ENCODE assay signal across 17 cellular contexts in genomic region chr2:15246870-15247269, GRCh38.
DNase-seq lines count a peak whose midpoint lies in the region; FAIRE-seq and TF ChIP-seq lines count a peak whose summit lies in the region.
"Had no signal": no experiment of that assay in that cellular context is flagged by ENCODE, and none has a peak within 500 bp of the region (broad histone marks: within the 10 kb centered on the region; RNA-seq: fewer than 3 reads in every experiment).

No MANE protein-coding gene starts in this region.

- H3K4me3 Mint-ChIP-seq in nephron progenitor cell (no peak overlapping the region), glutamatergic neuron (ENCODE audit: unreplicated experiment) (no peak overlapping the region)
- H3K4me3 Mint-ChIP-seq: CD14-positive monocyte; CD4-positive, alpha-beta memory T cell; HFFc6 had no signal

- DNase-seq in G401 (ENCODE audit: low spot score): peak; percentile 23
- DNase-seq in cerebellar cortex (ENCODE audit: low spot score): peak; percentile 21
- no peak for DNase-seq in nephron progenitor cell
- no peak for DNase-seq in urothelium cell line (ENCODE audit: low spot score)
- DNase-seq in glutamatergic neuron: no peak
- no peak for DNase-seq in GOT3 (lab: John Stamatoyannopoulos, UW)
- DNase-seq in GM12892 (ENCODE audit: insufficient read length): no peak
- DNase-seq: 8988T; CD4-positive, alpha-beta memory T cell; DMS153; DMS79 treated with DMSO at 0.1 percent for 48 hours; HFFc6; IMR-90 had no signal

- in situ Hi-C loops in G401 (cut with HindIII; ENCODE audit: low sequenced_read_pairs): no loop called here

- H3K4me1 Mint-ChIP-seq in nephron progenitor cell: peaks cover 42% of the 10 kb centered on the region
- peaks cover 7% of the 10 kb centered on the region for H3K4me1 Mint-ChIP-seq in glutamatergic neuron (ENCODE audit: low read depth, unreplicated experiment)

- TF ChIP-seq POLR2A in GM12892 (IDR thresholded peaks at IDR 0.05; ENCODE audit: low read depth, low read length): no peak

- FAIRE-seq in urothelium cell line (lab: Jason Lieb, UNC) (peak; percentile 55), GM12892 (lab: Jason Lieb, UNC) (no peak)
- FAIRE-seq: GM12878, GM19239, HTR-8/SVneo had no signal

- TF ChIP-seq CTCF in nephron progenitor cell (IDR thresholded peaks at IDR 0.05) (no peak), glutamatergic neuron (IDR thresholded peaks at IDR 0.05; ENCODE audit: partially characterized antibody, unreplicated experiment) (no peak)

- H3K36me3 Mint-ChIP-seq in nephron progenitor cell (ENCODE audit: low read depth): peaks cover 80% of the 10 kb centered on the region
- peaks cover 13% of the 10 kb centered on the region for H3K36me3 Mint-ChIP-seq in glutamatergic neuron (ENCODE audit: unreplicated experiment)

- peak overlapping the region; percentile 55 for H3K27ac Mint-ChIP-seq in nephron progenitor cell
- H3K27ac Mint-ChIP-seq in glutamatergic neuron (ENCODE audit: unreplicated experiment): no peak overlapping the region
- H3K27ac Mint-ChIP-seq: CD14-positive monocyte; CD4-positive, alpha-beta memory T cell; HFFc6 had no signal

- H3K9me3 Mint-ChIP-seq in nephron progenitor cell (peaks cover 41% of the 10 kb centered on the region), glutamatergic neuron (ENCODE audit: unreplicated experiment) (peaks cover 3% of the 10 kb centered on the region)

- H3K27me3 Mint-ChIP-seq in nephron progenitor cell (ENCODE audit: low read depth, poor library complexity) (no peaks in the 10 kb centered on the region), glutamatergic neuron (ENCODE audit: unreplicated experiment) (no peaks in the 10 kb centered on the region)
- H3K27me3 Mint-ChIP-seq: CD4-positive, alpha-beta memory T cell had no signal

Comparison
In these comparisons a context has a peak if more than half of its experiments do, and no peak if none do; other contexts are left out.
1. DNase-seq: peak in G401 (single experiment) and cerebellar cortex (single experiment); none in nephron progenitor cell (single experiment), urothelium cell line (single experiment), glutamatergic neuron (single experiment), GOT3 (single experiment) and GM12892 (single experiment).